In the genomic region with DNA sequence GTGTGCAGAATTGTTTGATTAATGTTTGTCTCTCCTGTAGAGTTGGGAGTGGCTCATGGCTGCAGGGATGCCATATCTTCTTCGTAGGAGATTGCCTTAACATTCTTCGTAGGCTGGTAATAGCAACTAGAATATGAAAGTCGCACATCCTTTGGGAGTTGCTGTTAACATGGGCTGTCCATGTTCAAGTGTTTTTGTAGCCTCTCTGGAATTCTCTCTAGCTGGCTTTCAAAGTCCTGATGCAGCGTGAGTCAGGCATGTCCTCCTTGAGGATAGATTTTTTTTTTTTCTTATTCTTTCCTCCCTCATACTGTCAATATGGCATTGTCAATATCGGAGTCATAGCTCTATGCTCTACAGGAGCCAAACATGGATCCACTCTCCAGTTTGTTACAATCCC, we compare ENCODE assay signal across 19 cellular contexts.
"Had no signal": no experiment of that assay in that cellular context is flagged by ENCODE, and none has a peak within 500 bp of the region (broad histone marks: within the 10 kb centered on the region; RNA-seq: fewer than 3 reads in every experiment).

No MANE protein-coding gene starts in this region.

- DNase-seq: dorsolateral prefrontal cortex; effector CD4-positive, alpha-beta T cell; foreskin keratinocyte; heart left ventricle; kidney; left cardiac atrium; left lung; midbrain; naive thymus-derived CD4-positive, alpha-beta T cell; stimulated activated CD4-positive, alpha-beta T cell treated with anti-CD3 and anti-CD28 coated beads, Interleukin-12 subunit alpha, Interleukin-12 subunit beta, amount 100 ng/mL, for 4 hours; stimulated activated CD4-positive, alpha-beta T cell treated with anti-CD3 and anti-CD28 coated beads, Interleukin-2, amount 100 ng/mL, for 24 hours; stimulated activated CD4-positive, alpha-beta T cell treated with anti-CD3 and anti-CD28 coated beads, Interleukin-4, amount 100 ng/mL, for 4 hours; stimulated activated naive CD8-positive, alpha-beta T cell treated with anti-CD3 and anti-CD28 coated beads, Interleukin-15, Interleukin-2, amounts not matched to agents 100 U/mL and 50 U/mL, for 24 hours; substantia nigra; testis; tibial artery had no signal

- ATAC-seq: foreskin keratinocyte; gastroesophageal sphincter; heart left ventricle; left cardiac atrium; left lung; naive thymus-derived CD4-positive, alpha-beta T cell; sciatic nerve; stimulated activated memory B cell treated with anti-CD40 and anti-IgM and Interleukin-4, amounts not matched to agents 10 μg/mL and 1 μg/mL and 100 μg/mL, for 72 hours; stimulated activated naive CD8-positive, alpha-beta T cell treated with anti-CD3 and anti-CD28 coated beads, Interleukin-15, Interleukin-2, amounts not matched to agents 100 U/mL and 50 U/mL, for 24 hours had no signal
